In genomic region chr12:77837876-77838291, GRCh38 we compare ENCODE assay signal across 13 cellular contexts. TPM values are rescaled to one million over a fixed set of nuclear protein-coding genes. Genes with fewer than 3 reads are reported as not detected.
DNase-seq lines count a peak whose midpoint lies in the region; ATAC-seq and TF ChIP-seq lines count a peak whose summit lies in the region.
"Had no signal": no experiment of that assay in that cellular context is flagged by ENCODE, and none has a peak within 500 bp of the region (broad histone marks: within the 10 kb centered on the region; RNA-seq: fewer than 3 reads in every experiment).

No MANE protein-coding gene starts in this region.

- no peaks in the 10 kb centered on the region for H3K36me3 ChIP-seq in heart left ventricle
- no peaks in the 10 kb centered on the region for H3K36me3 ChIP-seq in mucosa of descending colon (ENCODE audit: low read depth)
- H3K36me3 ChIP-seq in PC-3 (ENCODE audit: low read depth, low read length) = no peaks in the 10 kb centered on the region
- H3K36me3 ChIP-seq: BE2C had no signal

- no peak overlapping the region for H2AFZ ChIP-seq in PC-3 (ENCODE audit: low read length)

- peak overlapping the region in 5 of 12 donors; percentile 3 to 21 (median 14) for H3K27ac ChIP-seq in heart left ventricle
- no peak overlapping the region for H3K27ac ChIP-seq in PC-3 (ENCODE audit: low read length)

- H3K9me2 ChIP-seq in PC-3 (replicated peaks; ENCODE audit: low read length) = no peaks in the 10 kb centered on the region

- CTCF ChIA-PET in PC-3 (lab: Charles Lee) = no interaction called here

- BruUV-seq in PC-3 (replicated peaks; lab: Mats Ljungman, UMichigan) = no TSS peak

- no peak for TF ChIP-seq POLR2A in heart left ventricle (IDR thresholded peaks at IDR 0.05)

- POLR2A ChIA-PET in PC-3 (lab: Charles Lee; ENCODE audit: unreplicated experiment) = no interaction called here

- DNase-seq in GM03348 (ENCODE audit: low spot score) (peak; percentile 14), SK-MEL-5 (ENCODE audit: low read depth, low spot score) (peak; percentile 25), heart left ventricle (peak; percentile 45 to 67 (median 60)), sciatic nerve (ENCODE audit: low spot score) (no peak), mucosa of descending colon (no peak), T-helper 2 cell (no peak), PC-3 (no peak)
- DNase-seq: activated naive CD4-positive, alpha-beta T cell; BE2C; NCI-H1930; NCI-H510A had no signal

- intact Hi-C loops in heart left ventricle (cut with DNase I) (loop anchor here in 1 of 10 donors (10.0 kb wide), 1 partner anchor 113 kb away; no protein-coding TSS in a partner anchor), sciatic nerve (cut with DNase I) (no loop called here), mucosa of descending colon (cut with DNase I, micrococcal nuclease) (no loop called here), PC-3 (cut with micrococcal nuclease) (no loop called here)

- in situ Hi-C loops in SK-MEL-5 (cut with HindIII; ENCODE audit: low pct_unique_long_range_greater_than_20kb, low sequenced_read_pairs) = no loop called here

- TF ChIP-seq CTCF in heart left ventricle (IDR thresholded peaks at IDR 0.05) (no peak), mucosa of descending colon (IDR thresholded peaks at IDR 0.05) (no peak), PC-3 (conservative IDR thresholded peaks at IDR 0.05; ENCODE audit: low read depth, low read length) (no peak)

- no peak overlapping the region for H3K9ac ChIP-seq in PC-3 (ENCODE audit: low read length)

- no peaks in the 10 kb centered on the region for H4K20me1 ChIP-seq in PC-3 (ENCODE audit: low read length)

- H3K4me3 ChIP-seq in heart left ventricle (no peak overlapping the region), mucosa of descending colon (no peak overlapping the region), PC-3 (ENCODE audit: low read length) (no peak overlapping the region)
- H3K4me3 ChIP-seq: GM12878 had no signal

- peak; percentile 68 to 87 (median 78) for ATAC-seq in heart left ventricle
- ATAC-seq in sciatic nerve = peak; percentile 82
- ATAC-seq in mucosa of descending colon = no peak
- no peak for ATAC-seq in PC-3
- ATAC-seq: GM12878 had no signal

- no peaks in the 10 kb centered on the region for H3F3A ChIP-seq in PC-3 (ENCODE audit: low read length, unreplicated experiment)

- 38 to 55% (median 41%) methylated on average over 3 of the region's 3 CpGs for WGBS in heart left ventricle, 4 donors

- H3K79me2 ChIP-seq in PC-3 (ENCODE audit: low read length) = no peaks in the 10 kb centered on the region

- peaks cover 0 to 47% (median 5%) of the 10 kb centered on the region in 12 donors for H3K4me1 ChIP-seq in heart left ventricle
- H3K4me1 ChIP-seq in mucosa of descending colon (ENCODE audit: low read depth) = no peaks in the 10 kb centered on the region
- H3K4me1 ChIP-seq in PC-3 (ENCODE audit: insufficient read depth, low read length) = no peaks in the 10 kb centered on the region
- H3K4me1 ChIP-seq: BE2C had no signal

- H3K27me3 ChIP-seq in heart left ventricle = no peaks in the 10 kb centered on the region
- H3K27me3 ChIP-seq in PC-3 (ENCODE audit: low read length) = peaks cover 33% of the 10 kb centered on the region; the same call in 1 of the 2 replicates
- H3K27me3 ChIP-seq: BE2C had no signal

- no peak overlapping the region for H3K4me2 ChIP-seq in PC-3 (ENCODE audit: low read length)

- no peaks in the 10 kb centered on the region for H3K9me3 ChIP-seq in heart left ventricle
- H3K9me3 ChIP-seq in mucosa of descending colon = no peaks in the 10 kb centered on the region
- H3K9me3 ChIP-seq in PC-3 (ENCODE audit: low read length) = no peaks in the 10 kb centered on the region
- H3K9me3 ChIP-seq: BE2C had no signal

RNA-seq across cellular contexts. Expression of gene NAV3, which starts 7.2 kb away (rescaled TPM):
- 41.3 and 56.6 TPM in 2 replicates for total RNA-seq in SK-MEL-5 (2014; rRNA removed; shearing (Covaris generic))
- 14.5 and 24.4 TPM in 2 replicates for polyA plus RNA-seq in SK-MEL-5 (2015; cell fraction: cytosol; rRNA removed)
- 29.1 and 35.9 TPM in 2 replicates for polyA plus RNA-seq in SK-MEL-5 (2015; cell fraction: nucleus; rRNA removed)
- total RNA-seq in heart left ventricle (10 to 100 TPM in 2 of 9 donors, 1 to 10 TPM in 7; 1.8 to 18.0 (median 6.2) TPM), sciatic nerve (50.9 TPM), mucosa of descending colon (1 to 10 TPM in 2 of 3 donors, under 1 TPM in 1; 0.90 to 5.3 (median 2.5) TPM), PC-3 (2014; rRNA removed) (1.6 and 6.8 TPM in 2 replicates)
- 1 to 10 TPM; 1.1 to 2.6 TPM for polyA plus RNA-seq in heart left ventricle
- total RNA-seq: G401 had no signal

Comparison
In these comparisons a context has a peak if more than half of its experiments do, and no peak if none do; other contexts are left out.
1. DNase-seq: peak in GM03348 (single experiment), SK-MEL-5 (single experiment) and heart left ventricle (5 of 5); none in sciatic nerve (single experiment), mucosa of descending colon (0 of 3), T-helper 2 cell (0 of 5) and PC-3 (single experiment).
2. ATAC-seq: peak in heart left ventricle (4 of 4) and sciatic nerve (single experiment); none in mucosa of descending colon (single experiment) and PC-3 (single experiment).